Comparison of ENCODE assay signal across 26 cellular contexts in the genomic region with DNA sequence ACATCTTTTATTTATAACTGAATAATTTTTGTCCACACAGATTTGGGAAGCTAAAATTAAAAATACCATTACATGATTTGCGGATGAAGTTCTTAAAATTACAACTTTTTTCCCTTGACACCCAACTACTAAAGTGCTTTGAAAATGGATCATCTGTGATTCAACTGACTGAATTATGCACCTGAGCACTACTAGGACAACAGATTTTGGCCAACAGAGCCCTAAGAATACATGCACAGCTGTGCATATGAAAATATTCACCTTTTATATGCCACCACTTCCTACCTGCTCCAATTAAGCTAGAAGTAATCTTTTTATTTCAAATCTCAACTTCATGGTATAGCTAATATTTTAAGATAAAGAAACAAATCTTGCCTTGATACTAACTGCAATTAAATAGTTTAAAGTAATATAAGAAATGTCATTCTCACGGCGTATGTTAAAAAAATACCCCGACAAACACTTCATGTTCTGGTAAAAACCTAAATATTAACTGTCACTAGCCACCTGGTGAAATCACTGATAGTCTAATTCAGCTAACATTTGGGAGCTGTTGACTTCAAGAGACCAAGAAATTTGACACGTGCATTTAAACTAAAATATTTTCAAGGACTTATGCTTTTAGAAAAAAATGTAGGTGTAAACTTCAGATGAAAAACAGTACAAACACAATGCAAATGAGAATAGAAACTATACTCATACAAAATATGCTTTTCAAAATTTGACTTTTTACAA.
"Had no signal": no experiment of that assay in that cellular context is flagged by ENCODE, and none has a peak within 500 bp of the region (broad histone marks: within the 10 kb centered on the region; RNA-seq: fewer than 3 reads in every experiment).

No MANE protein-coding gene starts in this region.

- H3K9me3 ChIP-seq: left ventricle myocardium inferior, ovary, right atrium auricular region, right lobe of liver, tibial nerve, uterus had no signal

- H3K4me1 Mint-ChIP-seq: stimulated activated memory B cell treated with anti-CD40 and anti-IgM and Interleukin-4, amounts not matched to agents 10 μg/mL and 1 μg/mL and 100 μg/mL, for 72 hours; stimulated activated naive CD8-positive, alpha-beta T cell treated with anti-CD3 and anti-CD28 coated beads, Interleukin-15, amount 100 ng/mL, for 72 hours had no signal

- H3K9me3 Mint-ChIP-seq: mesothelial cell of epicardium; natural killer cell; stimulated activated memory B cell treated with anti-CD40 and anti-IgM and Interleukin-4, amounts not matched to agents 10 μg/mL and 1 μg/mL and 100 μg/mL, for 72 hours; stimulated activated naive CD8-positive, alpha-beta T cell treated with anti-CD3 and anti-CD28 coated beads, Interleukin-15, amount 100 ng/mL, for 72 hours; type B pancreatic cell had no signal

- H3K4me2 ChIP-seq: smooth muscle cell had no signal

- H3K4me3 ChIP-seq: left ventricle myocardium inferior, lung, ovary, right atrium auricular region, right lobe of liver, smooth muscle cell, tibial nerve, uterus had no signal

- H3K27me3 Mint-ChIP-seq: naive B cell; progenitor cell of endocrine pancreas; stimulated activated memory B cell treated with anti-CD40 and anti-IgM and Interleukin-4, amounts not matched to agents 10 μg/mL and 1 μg/mL and 100 μg/mL, for 72 hours; stimulated activated naive CD8-positive, alpha-beta T cell treated with anti-CD3 and anti-CD28 coated beads, Interleukin-15, amount 100 ng/mL, for 72 hours; type B pancreatic cell had no signal

- H3K27ac ChIP-seq: ovary, right atrium auricular region, right lobe of liver had no signal

- H3K36me3 ChIP-seq: left ventricle myocardium inferior, ovary, right atrium auricular region, right lobe of liver, tibial nerve, uterus had no signal

- H3K27me3 ChIP-seq: ovary, right atrium auricular region, right lobe of liver, tibial nerve, uterus had no signal

- H3K27ac Mint-ChIP-seq: immature natural killer cell; natural killer cell; nephron progenitor cell; stimulated activated memory B cell treated with anti-CD40 and anti-IgM and Interleukin-4, amounts not matched to agents 10 μg/mL and 1 μg/mL and 100 μg/mL, for 72 hours; stimulated activated naive CD8-positive, alpha-beta T cell treated with anti-CD3 and anti-CD28 coated beads, Interleukin-15, amount 100 ng/mL, for 72 hours had no signal

- DNase-seq: hypothalamus; immature natural killer cell; islet precursor cell; left ventricle myocardium inferior; mesendoderm; naive B cell; natural killer cell; nephron progenitor cell; ovary; right lobe of liver; stimulated activated CD4-positive, alpha-beta T cell treated with anti-CD3 and anti-CD28 coated beads, Interleukin-1b, Interleukin-23, amount 100 ng/mL, for 48 hours; stimulated activated CD4-positive, alpha-beta T cell treated with anti-CD3 and anti-CD28 coated beads, Interleukin-2, amount 100 ng/mL, for 48 hours; stimulated activated CD4-positive, alpha-beta T cell treated with anti-CD3 and anti-CD28 coated beads, Interleukin-4, amount 100 ng/mL, for 4 hours; stimulated activated CD8-positive, alpha-beta memory T cell treated with anti-CD3 and anti-CD28 coated beads, Interleukin-4, amount 100 ng/mL, for 48 hours; stimulated activated naive CD4-positive, alpha-beta T cell treated with Interleukin-2 at 50 U/mL for 16 hours; stimulated activated naive CD8-positive, alpha-beta T cell treated with anti-CD3 and anti-CD28 coated beads, Interleukin-15, amount 100 ng/mL, for 72 hours; substantia nigra; uterus had no signal

- H3K4me1 ChIP-seq: right lobe of liver had no signal

- H3K4me3 Mint-ChIP-seq: immature natural killer cell; mesothelial cell of epicardium; naive B cell; natural killer cell; nephron progenitor cell; stimulated activated memory B cell treated with anti-CD40 and anti-IgM and Interleukin-4, amounts not matched to agents 10 μg/mL and 1 μg/mL and 100 μg/mL, for 72 hours; stimulated activated naive CD8-positive, alpha-beta T cell treated with anti-CD3 and anti-CD28 coated beads, Interleukin-15, amount 100 ng/mL, for 72 hours; type B pancreatic cell had no signal
